2 cellular contexts compared by ENCODE assay signal in the genomic region with DNA sequence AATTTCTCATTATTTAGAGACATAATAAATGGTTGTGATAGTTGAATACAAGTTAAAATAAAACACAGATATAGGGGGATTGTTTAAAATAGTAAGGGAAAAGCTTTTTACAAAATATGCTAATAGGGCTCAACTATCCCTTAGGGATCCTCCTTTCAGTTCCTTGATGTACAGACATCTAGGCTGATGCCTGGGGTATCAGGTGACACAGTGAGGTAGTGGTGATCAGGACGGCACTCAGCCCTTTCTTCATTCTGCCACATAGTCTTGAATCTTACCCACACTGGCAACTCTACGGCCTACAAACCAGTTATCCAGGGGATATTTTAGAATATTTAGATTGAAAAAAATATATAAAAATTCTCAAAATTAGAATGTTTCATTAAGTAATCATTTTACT.
TF ChIP-seq lines count a peak whose summit lies in the region.

No MANE protein-coding gene starts in this region.

TF ChIP-seq in HepG2, 621 proteins besides CTCF, POLR2A, EP300 and RAD21:
- no peak for TF ChIP-seq ZSCAN29 (CRISPR knock-in tag; conservative IDR thresholded peaks at IDR 0.05)
- no peak for TF ChIP-seq FOXK1 (CRISPR knock-in tag; IDR thresholded peaks at IDR 0.05; ENCODE audit: borderline replicate concordance, low read depth)
- no peak for TF ChIP-seq ZFY (CRISPR knock-in tag; IDR thresholded peaks at IDR 0.05)
- TF ChIP-seq, protein P1, sequence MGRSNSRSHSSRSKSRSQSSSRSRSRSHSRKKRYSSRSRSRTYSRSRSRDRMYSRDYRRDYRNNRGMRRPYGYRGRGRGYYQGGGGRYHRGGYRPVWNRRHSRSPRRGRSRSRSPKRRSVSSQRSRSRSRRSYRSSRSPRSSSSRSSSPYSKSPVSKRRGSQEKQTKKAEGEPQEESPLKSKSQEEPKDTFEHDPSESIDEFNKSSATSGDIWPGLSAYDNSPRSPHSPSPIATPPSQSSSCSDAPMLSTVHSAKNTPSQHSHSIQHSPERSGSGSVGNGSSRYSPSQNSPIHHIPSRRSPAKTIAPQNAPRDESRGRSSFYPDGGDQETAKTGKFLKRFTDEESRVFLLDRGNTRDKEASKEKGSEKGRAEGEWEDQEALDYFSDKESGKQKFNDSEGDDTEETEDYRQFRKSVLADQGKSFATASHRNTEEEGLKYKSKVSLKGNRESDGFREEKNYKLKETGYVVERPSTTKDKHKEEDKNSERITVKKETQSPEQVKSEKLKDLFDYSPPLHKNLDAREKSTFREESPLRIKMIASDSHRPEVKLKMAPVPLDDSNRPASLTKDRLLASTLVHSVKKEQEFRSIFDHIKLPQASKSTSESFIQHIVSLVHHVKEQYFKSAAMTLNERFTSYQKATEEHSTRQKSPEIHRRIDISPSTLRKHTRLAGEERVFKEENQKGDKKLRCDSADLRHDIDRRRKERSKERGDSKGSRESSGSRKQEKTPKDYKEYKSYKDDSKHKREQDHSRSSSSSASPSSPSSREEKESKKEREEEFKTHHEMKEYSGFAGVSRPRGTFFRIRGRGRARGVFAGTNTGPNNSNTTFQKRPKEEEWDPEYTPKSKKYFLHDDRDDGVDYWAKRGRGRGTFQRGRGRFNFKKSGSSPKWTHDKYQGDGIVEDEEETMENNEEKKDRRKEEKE (IDR thresholded peaks at IDR 0.05), result no peak
- TF ChIP-seq, protein P2, sequence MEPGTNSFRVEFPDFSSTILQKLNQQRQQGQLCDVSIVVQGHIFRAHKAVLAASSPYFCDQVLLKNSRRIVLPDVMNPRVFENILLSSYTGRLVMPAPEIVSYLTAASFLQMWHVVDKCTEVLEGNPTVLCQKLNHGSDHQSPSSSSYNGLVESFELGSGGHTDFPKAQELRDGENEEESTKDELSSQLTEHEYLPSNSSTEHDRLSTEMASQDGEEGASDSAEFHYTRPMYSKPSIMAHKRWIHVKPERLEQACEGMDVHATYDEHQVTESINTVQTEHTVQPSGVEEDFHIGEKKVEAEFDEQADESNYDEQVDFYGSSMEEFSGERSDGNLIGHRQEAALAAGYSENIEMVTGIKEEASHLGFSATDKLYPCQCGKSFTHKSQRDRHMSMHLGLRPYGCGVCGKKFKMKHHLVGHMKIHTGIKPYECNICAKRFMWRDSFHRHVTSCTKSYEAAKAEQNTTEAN (CRISPR knock-in tag; conservative IDR thresholded peaks at IDR 0.05), result no peak
- TF ChIP-seq PTBP1 (IDR thresholded peaks at IDR 0.05; ENCODE audit: low read depth, low read length, poor library complexity, severe bottlenecking), result no peak

TF ChIP-seq in H1, 55 proteins besides CTCF, POLR2A, EP300 and RAD21:
- no peak for TF ChIP-seq PHF8 (conservative IDR thresholded peaks at IDR 0.05; ENCODE audit: low read depth, low read length)
- TF ChIP-seq, protein P3, sequence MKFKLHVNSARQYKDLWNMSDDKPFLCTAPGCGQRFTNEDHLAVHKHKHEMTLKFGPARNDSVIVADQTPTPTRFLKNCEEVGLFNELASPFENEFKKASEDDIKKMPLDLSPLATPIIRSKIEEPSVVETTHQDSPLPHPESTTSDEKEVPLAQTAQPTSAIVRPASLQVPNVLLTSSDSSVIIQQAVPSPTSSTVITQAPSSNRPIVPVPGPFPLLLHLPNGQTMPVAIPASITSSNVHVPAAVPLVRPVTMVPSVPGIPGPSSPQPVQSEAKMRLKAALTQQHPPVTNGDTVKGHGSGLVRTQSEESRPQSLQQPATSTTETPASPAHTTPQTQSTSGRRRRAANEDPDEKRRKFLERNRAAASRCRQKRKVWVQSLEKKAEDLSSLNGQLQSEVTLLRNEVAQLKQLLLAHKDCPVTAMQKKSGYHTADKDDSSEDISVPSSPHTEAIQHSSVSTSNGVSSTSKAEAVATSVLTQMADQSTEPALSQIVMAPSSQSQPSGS (IDR thresholded peaks at IDR 0.05; ENCODE audit: low read length), result no peak
- TF ChIP-seq JUND (IDR thresholded peaks at IDR 0.05; ENCODE audit: low read length), result no peak
- no peak for TF ChIP-seq POU5F1 (IDR thresholded peaks at IDR 0.05; ENCODE audit: low read depth, low read length)
- TF ChIP-seq TCF12 (IDR thresholded peaks at IDR 0.05; ENCODE audit: low read depth, low read length), result no peak
- TF ChIP-seq SP1 (IDR thresholded peaks at IDR 0.05; ENCODE audit: low read depth, low read length), result no peak
- TF ChIP-seq JUN (IDR thresholded peaks at IDR 0.05; ENCODE audit: low read depth, low read length), result no peak
- TF ChIP-seq SIN3A (conservative IDR thresholded peaks at IDR 0.05 in 1 of 2, IDR thresholded peaks at IDR 0.05 in 1 of 2; ENCODE audit: low read depth in 1 of 2, low read length in 2 of 2), result no peak
